Comparison of ENCODE assay signal across 1 cellular context in the genomic region with DNA sequence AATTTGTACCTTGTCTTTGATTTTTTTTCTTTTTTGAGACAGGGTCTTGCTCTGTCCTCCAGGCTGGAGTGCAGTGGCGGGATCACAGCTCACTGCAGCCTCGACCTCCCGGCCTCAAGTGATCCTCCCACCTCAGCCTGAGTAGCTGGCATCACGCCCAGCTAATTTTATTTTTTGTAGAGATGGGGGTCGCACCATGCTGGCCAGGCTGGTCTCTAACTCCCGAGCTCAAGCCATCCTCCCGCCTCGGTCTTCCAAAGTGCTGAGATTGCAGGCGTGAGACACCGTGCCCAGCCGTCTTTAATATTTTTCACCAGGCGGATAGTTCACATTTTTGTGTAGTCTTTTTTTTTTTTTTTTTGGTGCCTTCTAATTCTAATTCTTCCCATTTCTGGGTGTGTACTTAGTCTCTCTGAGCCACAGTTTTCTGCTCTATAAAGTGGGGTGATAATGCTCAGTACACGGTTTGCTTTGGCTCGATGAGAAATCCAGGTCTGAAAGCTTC.
TF ChIP-seq lines count a peak whose summit lies in the region.

No MANE protein-coding gene starts in this region.

TF ChIP-seq in H1, 55 proteins besides CTCF, POLR2A, EP300 and RAD21:
- TF ChIP-seq ASH2L (IDR thresholded peaks at IDR 0.05; ENCODE audit: low read length) = peak; percentile 65
- TF ChIP-seq, protein P1, sequence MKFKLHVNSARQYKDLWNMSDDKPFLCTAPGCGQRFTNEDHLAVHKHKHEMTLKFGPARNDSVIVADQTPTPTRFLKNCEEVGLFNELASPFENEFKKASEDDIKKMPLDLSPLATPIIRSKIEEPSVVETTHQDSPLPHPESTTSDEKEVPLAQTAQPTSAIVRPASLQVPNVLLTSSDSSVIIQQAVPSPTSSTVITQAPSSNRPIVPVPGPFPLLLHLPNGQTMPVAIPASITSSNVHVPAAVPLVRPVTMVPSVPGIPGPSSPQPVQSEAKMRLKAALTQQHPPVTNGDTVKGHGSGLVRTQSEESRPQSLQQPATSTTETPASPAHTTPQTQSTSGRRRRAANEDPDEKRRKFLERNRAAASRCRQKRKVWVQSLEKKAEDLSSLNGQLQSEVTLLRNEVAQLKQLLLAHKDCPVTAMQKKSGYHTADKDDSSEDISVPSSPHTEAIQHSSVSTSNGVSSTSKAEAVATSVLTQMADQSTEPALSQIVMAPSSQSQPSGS (IDR thresholded peaks at IDR 0.05; ENCODE audit: low read length) = 0 out of 2 replicates have a peak, but pooled peaks have one; percentile 35
- no peak for TF ChIP-seq ZNF274 (IDR thresholded peaks at IDR 0.05; ENCODE audit: borderline replicate concordance, extremely low read depth, low read length)
TF ChIP-seq in H1: peak in this region for 2.
